In genomic region chr6:28944412-28945006, GRCh38 we compare ENCODE assay signal across 8 cellular contexts. TPM values are rescaled to one million over a fixed set of nuclear protein-coding genes. Genes with fewer than 3 reads are reported as not detected.
A peak's percentile ranks its signal among the peaks of the same experiment; 100 is the strongest.
DNase-seq lines count a peak whose midpoint lies in the region; ATAC-seq and TF ChIP-seq lines count a peak whose summit lies in the region.

No MANE protein-coding gene starts in this region.

- H3K4me3 ChIP-seq in BJ (ENCODE audit: low read depth, low read length), result peak overlapping the region; percentile 46

- H3K9me3 Mint-ChIP-seq in activated T-cell treated with anti-CD3 and anti-CD28 coated beads, Interleukin-2, amount 50 U/mL, for 72 hours, result no peaks in the 10 kb centered on the region
- H3K9me3 Mint-ChIP-seq in naive B cell, result peaks cover 0 to 11% (median 0%) of the 10 kb centered on the region in 7 donors

- no peaks in the 10 kb centered on the region for H3K27me3 Mint-ChIP-seq in activated T-cell treated with anti-CD3 and anti-CD28 coated beads, Interleukin-2, amount 50 U/mL, for 72 hours (ENCODE audit: low read depth)
- peaks cover 0 to 22% (median 0%) of the 10 kb centered on the region in 3 donors for H3K27me3 Mint-ChIP-seq in naive B cell

- no peak for TF ChIP-seq CTCF in BJ (IDR thresholded peaks at IDR 0.05; ENCODE audit: insufficient read depth, low read depth, low read length)

- H3K36me3 ChIP-seq in BJ (ENCODE audit: control insufficient read depth, insufficient read depth, low read length), result no peaks in the 10 kb centered on the region

- peak; percentile 22 to 33 for ATAC-seq in activated T-cell treated with anti-CD3 and anti-CD28 coated beads, Interleukin-2, amount 50 U/mL, for 72 hours (replicated peaks in 1 of 2)
- peak; percentile 14 to 30 for ATAC-seq in naive B cell (ENCODE audit: low read depth in 2 of 2)
- ATAC-seq in stimulated activated naive CD8-positive, alpha-beta T cell treated with anti-CD3 and anti-CD28 coated beads, Interleukin-15, Interleukin-2, amounts not matched to agents 100 U/mL and 50 U/mL, for 24 hours, result no peak
- no peak for ATAC-seq in GM19397 (IDR thresholded peaks at IDR 0.05; ENCODE audit: unreplicated experiment)

- peak overlapping the region; percentile 98 for H3K27ac Mint-ChIP-seq in activated T-cell treated with anti-CD3 and anti-CD28 coated beads, Interleukin-2, amount 50 U/mL, for 72 hours
- H3K27ac Mint-ChIP-seq in naive B cell, result peak overlapping the region; percentile 31 to 99 (median 96)

- H3K4me1 Mint-ChIP-seq in activated T-cell treated with anti-CD3 and anti-CD28 coated beads, Interleukin-2, amount 50 U/mL, for 72 hours (ENCODE audit: low read depth), result peaks cover 51% of the 10 kb centered on the region
- peaks cover 30 to 50% (median 45%) of the 10 kb centered on the region in 3 donors for H3K4me1 Mint-ChIP-seq in naive B cell

- H3K27me3 ChIP-seq in BJ (ENCODE audit: control insufficient read depth, insufficient read depth, low read length), result no peaks in the 10 kb centered on the region

- DNase-seq in BJ (ENCODE audit: low read depth) (peak; percentile 49), HT-29 (ENCODE audit: low spot score) (peak; percentile 95), OCI-M2 (lab: John Stamatoyannopoulos, UW; ENCODE audit: unreplicated experiment) (peak; percentile 86), fibroblast of gingiva (ENCODE audit: low read depth) (peak; percentile 82), naive B cell (peak; percentile 61)
- DNase-seq in activated T-cell treated with anti-CD3 and anti-CD28 coated beads, Interleukin-2, amount 50 U/mL, for 72 hours, result peak; percentile 70 to 79
- peak; percentile 75 for DNase-seq in stimulated activated naive CD8-positive, alpha-beta T cell treated with anti-CD3 and anti-CD28 coated beads, Interleukin-15, Interleukin-2, amounts not matched to agents 100 U/mL and 50 U/mL, for 24 hours

- CTCF ChIA-PET in BJ (lab: Yijun Ruan, JAX), result no interaction called here

- H3K36me3 Mint-ChIP-seq in activated T-cell treated with anti-CD3 and anti-CD28 coated beads, Interleukin-2, amount 50 U/mL, for 72 hours (ENCODE audit: insufficient read depth in 2 of 2), result peaks cover 0 to 6% of the 10 kb centered on the region in 2 donors
- no peaks in the 10 kb centered on the region for H3K36me3 Mint-ChIP-seq in naive B cell

- peak overlapping the region; percentile 87 to 91 for H3K4me3 Mint-ChIP-seq in activated T-cell treated with anti-CD3 and anti-CD28 coated beads, Interleukin-2, amount 50 U/mL, for 72 hours
- H3K4me3 Mint-ChIP-seq in naive B cell, result peak overlapping the region; percentile 69 to 94 (median 91)

- POLR2A ChIA-PET in BJ (lab: Charles Lee), result no interaction called here

RNA-seq across cellular contexts. Expression of gene TRIM27, which starts 20.7 kb away (rescaled TPM):
- 47.3 TPM in 2 replicates for polyA plus RNA-seq in BJ (2011; rRNA removed)
- 34.9 and 48.7 TPM in 2 replicates for polyA minus RNA-seq in BJ (2011; rRNA and poly(A)+ RNA removed)
- total RNA-seq in HT-29 (2014; rRNA removed; shearing (Covaris generic)), result 68.4 and 76.3 TPM in 2 replicates
- 10 to 100 TPM; 50.7 to 51.1 TPM for total RNA-seq in activated T-cell treated with anti-CD3 and anti-CD28 coated beads, Interleukin-2, amount 50 U/mL, for 72 hours
- polyA plus RNA-seq in naive B cell (ENCODE audit: low read depth in 6 of 6), result 10 to 100 TPM; 39.8 to 67.0 (median 54.1) TPM

Comparison
In these comparisons a context has a peak if more than half of its experiments do, and no peak if none do; other contexts are left out.
1. ATAC-seq: peak in activated T-cell treated with anti-CD3 and anti-CD28 coated beads, Interleukin-2, amount 50 U/mL, for 72 hours (2 of 2) and naive B cell (2 of 2); none in stimulated activated naive CD8-positive, alpha-beta T cell treated with anti-CD3 and anti-CD28 coated beads, Interleukin-15, Interleukin-2, amounts not matched to agents 100 U/mL and 50 U/mL, for 24 hours (single experiment) and GM19397 (single experiment).
2. Peak in every context shown above with its lines, with median percentiles within 50 percentile points of each other: DNase-seq.